ENCODE assay signal across 17 cellular contexts in the genomic region with DNA sequence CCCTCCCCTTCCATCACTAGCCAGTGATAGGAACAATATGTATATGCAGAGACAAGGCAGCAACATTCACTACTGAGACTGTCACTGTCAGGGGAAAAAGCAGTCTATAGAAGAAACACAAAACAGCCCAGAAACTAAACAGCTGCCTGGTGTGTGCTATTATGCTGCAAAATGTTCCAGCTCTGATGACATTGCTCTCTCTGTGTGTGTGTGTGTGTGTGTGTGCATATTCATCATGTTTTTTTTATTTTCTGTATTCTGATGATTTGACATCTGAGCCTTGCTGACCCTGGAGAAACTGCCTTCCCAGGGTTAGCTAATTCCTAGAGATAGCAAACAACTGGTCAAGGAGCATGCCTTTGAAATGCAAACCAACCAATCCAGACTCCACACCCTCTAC.
DNase-seq lines count a peak whose midpoint lies in the region; ATAC-seq and TF ChIP-seq lines count a peak whose summit lies in the region.
"Had no signal": no experiment of that assay in that cellular context is flagged by ENCODE, and none has a peak within 500 bp of the region (broad histone marks: within the 10 kb centered on the region; RNA-seq: fewer than 3 reads in every experiment).

No MANE protein-coding gene starts in this region.

- H3K4me1 ChIP-seq in ascending aorta, result peaks cover 0 to 2% of the 10 kb centered on the region in 2 donors
- H3K4me1 ChIP-seq: HAP-1 had no signal

- H3K27me3 Mint-ChIP-seq in WTC11 (ENCODE audit: low read depth) (no peaks in the 10 kb centered on the region), nephron (ENCODE audit: low read depth) (peaks cover 6% of the 10 kb centered on the region)

- H3K4me3 Mint-ChIP-seq in WTC11 (no peak overlapping the region), nephron (no peak overlapping the region)
- H3K4me3 Mint-ChIP-seq: CD14-positive monocyte had no signal

- ATAC-seq in WTC11 (0 out of 2 replicates have a peak, but pooled peaks have one; percentile 27), GM21717 (IDR thresholded peaks at IDR 0.05; ENCODE audit: unreplicated experiment) (no peak), left lobe of liver (no peak)

- no peaks in the 10 kb centered on the region for H3K27me3 ChIP-seq in ascending aorta

- H3K36me3 Mint-ChIP-seq in WTC11 (no peaks in the 10 kb centered on the region), nephron (ENCODE audit: low read depth) (peaks cover 4% of the 10 kb centered on the region)
- H3K36me3 Mint-ChIP-seq: CD14-positive monocyte had no signal

- H3K4me1 Mint-ChIP-seq in WTC11 (peaks cover 29% of the 10 kb centered on the region), nephron (peaks cover 59% of the 10 kb centered on the region)
- H3K4me1 Mint-ChIP-seq: CD14-positive monocyte had no signal

- H3K9me3 ChIP-seq in ascending aorta, result no peaks in the 10 kb centered on the region
- H3K9me3 ChIP-seq: HAP-1 had no signal

- DNase-seq in WTC11 (ENCODE audit: low spot score), result no peak
- peak; percentile 52 for DNase-seq in fibroblast of peridontal ligament (ENCODE audit: extremely low read depth)
- DNase-seq in NCI-H1048 (lab: John Stamatoyannopoulos, UW), result no peak
- DNase-seq in ascending aorta (ENCODE audit: low spot score in 2 of 2), result no peak
- DNase-seq in left lobe of liver (ENCODE audit: low spot score), result no peak
- DNase-seq: DMS79, IMR-90, NCI-H1092 treated with DMSO at 0.1 percent for 48 hours, NCI-H146, NCI-H2081, NCI-H748 treated with DMSO at 0.1 percent for 48 hours, OCI-M1, Right ventricle myocardium superior had no signal

- H3K27ac Mint-ChIP-seq in WTC11 (no peak overlapping the region), nephron (peak overlapping the region; percentile 78 to 92 (median 90))
- H3K27ac Mint-ChIP-seq: CD14-positive monocyte had no signal

- TF ChIP-seq CTCF in WTC11 (IDR thresholded peaks at IDR 0.05) (no peak), nephron (IDR thresholded peaks at IDR 0.05; ENCODE audit: unreplicated experiment in 3 of 3) (no peak), ascending aorta (IDR thresholded peaks at IDR 0.05) (no peak)

- CTCF ChIA-PET in WTC11 (lab: Charles Lee), result interaction anchor here (0.6 kb wide), 1 partner anchor 40 kb away, joined by 3 read pairs; no protein-coding TSS in a partner anchor

- H3K27ac ChIP-seq in ascending aorta, result no peak overlapping the region

- H3K4me3 ChIP-seq in ascending aorta, result no peak overlapping the region
- H3K4me3 ChIP-seq: HAP-1 had no signal

- intact Hi-C loops in ascending aorta (cut with DNase I), result loop anchor here (5.0 kb wide), 1 partner anchor 161 kb away; a partner anchor contains a TSS

- POLR2A ChIA-PET in WTC11 (lab: Charles Lee), result no interaction called here

- H3K36me3 ChIP-seq in ascending aorta, result no peaks in the 10 kb centered on the region
- H3K36me3 ChIP-seq: HAP-1 had no signal

- peaks cover 8% of the 10 kb centered on the region for H3K9me3 Mint-ChIP-seq in WTC11
- no peaks in the 10 kb centered on the region for H3K9me3 Mint-ChIP-seq in nephron

TF ChIP-seq in WTC11, 78 proteins besides CTCF, POLR2A, EP300 and RAD21:
- TF ChIP-seq CREM (CRISPR knock-in tag; IDR thresholded peaks at IDR 0.05) (no peak), PRRX2 (CRISPR knock-in tag; IDR thresholded peaks at IDR 0.05) (no peak), SMAD3 (CRISPR knock-in tag; IDR thresholded peaks at IDR 0.05; ENCODE audit: borderline replicate concordance) (no peak), GRHL2 (CRISPR knock-in tag; IDR thresholded peaks at IDR 0.05; ENCODE audit: insufficient replicate concordance, severe bottlenecking) (no peak), NFYB (CRISPR knock-in tag; conservative IDR thresholded peaks at IDR 0.05; ENCODE audit: low read depth) (no peak), CBFB (CRISPR knock-in tag; IDR thresholded peaks at IDR 0.05; ENCODE audit: low read depth) (no peak), SP1 (CRISPR knock-in tag; conservative IDR thresholded peaks at IDR 0.05) (no peak), JAZF1 (CRISPR knock-in tag; IDR thresholded peaks at IDR 0.05) (no peak)
- TF ChIP-seq, protein P1, sequence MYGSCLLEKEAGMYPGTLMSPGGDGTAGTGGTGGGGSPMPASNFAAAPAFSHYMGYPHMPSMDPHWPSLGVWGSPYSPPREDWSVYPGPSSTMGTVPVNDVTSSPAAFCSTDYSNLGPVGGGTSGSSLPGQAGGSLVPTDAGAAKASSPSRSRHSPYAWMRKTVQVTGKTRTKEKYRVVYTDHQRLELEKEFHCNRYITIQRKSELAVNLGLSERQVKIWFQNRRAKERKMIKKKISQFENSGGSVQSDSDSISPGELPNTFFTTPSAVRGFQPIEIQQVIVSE (CRISPR knock-in tag; IDR thresholded peaks at IDR 0.05; ENCODE audit: borderline replicate concordance), result no peak
- TF ChIP-seq, protein P2, sequence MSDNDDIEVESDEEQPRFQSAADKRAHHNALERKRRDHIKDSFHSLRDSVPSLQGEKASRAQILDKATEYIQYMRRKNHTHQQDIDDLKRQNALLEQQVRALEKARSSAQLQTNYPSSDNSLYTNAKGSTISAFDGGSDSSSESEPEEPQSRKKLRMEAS (CRISPR knock-in tag; IDR thresholded peaks at IDR 0.05), result no peak
- TF ChIP-seq, protein P3, sequence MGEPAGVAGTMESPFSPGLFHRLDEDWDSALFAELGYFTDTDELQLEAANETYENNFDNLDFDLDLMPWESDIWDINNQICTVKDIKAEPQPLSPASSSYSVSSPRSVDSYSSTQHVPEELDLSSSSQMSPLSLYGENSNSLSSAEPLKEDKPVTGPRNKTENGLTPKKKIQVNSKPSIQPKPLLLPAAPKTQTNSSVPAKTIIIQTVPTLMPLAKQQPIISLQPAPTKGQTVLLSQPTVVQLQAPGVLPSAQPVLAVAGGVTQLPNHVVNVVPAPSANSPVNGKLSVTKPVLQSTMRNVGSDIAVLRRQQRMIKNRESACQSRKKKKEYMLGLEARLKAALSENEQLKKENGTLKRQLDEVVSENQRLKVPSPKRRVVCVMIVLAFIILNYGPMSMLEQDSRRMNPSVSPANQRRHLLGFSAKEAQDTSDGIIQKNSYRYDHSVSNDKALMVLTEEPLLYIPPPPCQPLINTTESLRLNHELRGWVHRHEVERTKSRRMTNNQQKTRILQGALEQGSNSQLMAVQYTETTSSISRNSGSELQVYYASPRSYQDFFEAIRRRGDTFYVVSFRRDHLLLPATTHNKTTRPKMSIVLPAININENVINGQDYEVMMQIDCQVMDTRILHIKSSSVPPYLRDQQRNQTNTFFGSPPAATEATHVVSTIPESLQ (CRISPR knock-in tag; IDR thresholded peaks at IDR 0.05), result no peak
- TF ChIP-seq, protein P4, sequence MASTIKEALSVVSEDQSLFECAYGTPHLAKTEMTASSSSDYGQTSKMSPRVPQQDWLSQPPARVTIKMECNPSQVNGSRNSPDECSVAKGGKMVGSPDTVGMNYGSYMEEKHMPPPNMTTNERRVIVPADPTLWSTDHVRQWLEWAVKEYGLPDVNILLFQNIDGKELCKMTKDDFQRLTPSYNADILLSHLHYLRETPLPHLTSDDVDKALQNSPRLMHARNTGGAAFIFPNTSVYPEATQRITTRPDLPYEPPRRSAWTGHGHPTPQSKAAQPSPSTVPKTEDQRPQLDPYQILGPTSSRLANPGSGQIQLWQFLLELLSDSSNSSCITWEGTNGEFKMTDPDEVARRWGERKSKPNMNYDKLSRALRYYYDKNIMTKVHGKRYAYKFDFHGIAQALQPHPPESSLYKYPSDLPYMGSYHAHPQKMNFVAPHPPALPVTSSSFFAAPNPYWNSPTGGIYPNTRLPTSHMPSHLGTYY (CRISPR knock-in tag; IDR thresholded peaks at IDR 0.05), result no peak
TF ChIP-seq in WTC11: peak in this region for 0.
